17 cellular contexts compared by ENCODE assay signal in genomic region chr15:39585871-39586301, GRCh38. TPM values are rescaled to one million over a fixed set of nuclear protein-coding genes. Genes with fewer than 3 reads are reported as not detected.
DNase-seq lines count a peak whose midpoint lies in the region; ATAC-seq and TF ChIP-seq lines count a peak whose summit lies in the region.
"Had no signal": no experiment of that assay in that cellular context is flagged by ENCODE, and none has a peak within 500 bp of the region (broad histone marks: within the 10 kb centered on the region; RNA-seq: fewer than 3 reads in every experiment).

No MANE protein-coding gene starts in this region.

- peaks cover 3% of the 10 kb centered on the region for H3K27me3 Mint-ChIP-seq in endodermal cell (ENCODE audit: insufficient read depth)

- H3K36me3 ChIP-seq in left ventricle myocardium inferior (peaks cover 78% of the 10 kb centered on the region), mucosa of rectum (ENCODE audit: control insufficient read depth in 2 of 2, insufficient read depth in 2 of 2, low read length in 2 of 2) (peaks cover 85 to 86% of the 10 kb centered on the region in 2 donors), uterus (peaks cover 0 to 5% of the 10 kb centered on the region in 2 donors), endodermal cell (ENCODE audit: control insufficient read depth, insufficient read depth, low read length) (peaks cover 79% of the 10 kb centered on the region), H7 (replicated peaks; ENCODE audit: control insufficient read depth, insufficient read depth, low read length) (peaks cover 57% of the 10 kb centered on the region)

- H3K9me3 ChIP-seq in left ventricle myocardium inferior (replicated peaks) (no peaks in the 10 kb centered on the region), right cardiac atrium (ENCODE audit: control insufficient read depth, low read length) (no peaks in the 10 kb centered on the region), mucosa of rectum (ENCODE audit: control insufficient read depth in 2 of 2, low read length in 2 of 2) (no peaks in the 10 kb centered on the region), uterus (no peaks in the 10 kb centered on the region), endodermal cell (ENCODE audit: control insufficient read depth, low read length) (no peaks in the 10 kb centered on the region)

- no peaks in the 10 kb centered on the region for H3K9me3 Mint-ChIP-seq in endodermal cell
- H3K9me3 Mint-ChIP-seq: activated T-helper 1 cell treated with anti-CD3 and anti-CD28 coated beads, Interleukin-12 subunit alpha, Interleukin-12 subunit beta, Interleukin-2, Interleukin-4 antibody, amounts not matched to agents 30 ng/mL and 10 ng/mL and 1 ng/mL, durations not matched to agents 14 hours and 24 hours and 36 hours; stimulated activated naive B cell treated with anti-CD40 and anti-IgM and Interleukin-4, amounts not matched to agents 10 μg/mL and 1 μg/mL and 100 μg/mL, for 72 hours had no signal

- DNase-seq in left ventricle myocardium inferior, result no peak
- DNase-seq in right cardiac atrium, result no peak
- DNase-seq in dermis blood vessel endothelial cell, result peak; percentile 46
- no peak for DNase-seq in uterus
- no peak for DNase-seq in endodermal cell
- DNase-seq in H7, result no peak
- no peak for DNase-seq in activated T-cell treated with anti-CD3 and anti-CD28 coated beads for 4 hours
- DNase-seq: 8988T; activated CD4-positive, alpha-beta T cell treated with anti-CD3 and anti-CD28 coated beads, Interleukin-2, amount 50 U/mL, for 1 hour; Calu3; Karpas-422; NCI-H2081; NCI-H774; stimulated activated naive B cell treated with anti-CD40 and anti-IgM and Interleukin-4, amounts not matched to agents 10 μg/mL and 1 μg/mL and 100 μg/mL, for 72 hours; T1000 had no signal

- ATAC-seq in right cardiac atrium, result no peak
- ATAC-seq: stimulated activated naive B cell treated with anti-CD40 and anti-IgM and Interleukin-4, amounts not matched to agents 10 μg/mL and 1 μg/mL and 100 μg/mL, for 72 hours had no signal

- no peak for TF ChIP-seq CTCF in left ventricle myocardium inferior (IDR thresholded peaks at IDR 0.05; ENCODE audit: borderline replicate concordance)
- no peak for TF ChIP-seq CTCF in uterus (IDR thresholded peaks at IDR 0.05)
- no peak for TF ChIP-seq CTCF in endodermal cell (conservative IDR thresholded peaks at IDR 0.05)

- H3K27me3 ChIP-seq in left ventricle myocardium inferior (ENCODE audit: low read depth), result no peaks in the 10 kb centered on the region
- no peaks in the 10 kb centered on the region for H3K27me3 ChIP-seq in right cardiac atrium (ENCODE audit: control insufficient read depth, insufficient read depth)
- no peaks in the 10 kb centered on the region for H3K27me3 ChIP-seq in mucosa of rectum (ENCODE audit: control insufficient read depth in 2 of 2, insufficient read depth in 2 of 2, low read length in 2 of 2)
- H3K27me3 ChIP-seq in uterus, result no peaks in the 10 kb centered on the region
- H3K27me3 ChIP-seq in endodermal cell (ENCODE audit: control insufficient read depth, insufficient read depth, low read length, poor library complexity, severe bottlenecking), result no peaks in the 10 kb centered on the region
- H3K27me3 ChIP-seq in H7 (ENCODE audit: control insufficient read depth, insufficient read depth, low read length), result no peaks in the 10 kb centered on the region

- H3K9ac ChIP-seq in mucosa of rectum (ENCODE audit: low read depth in 1 of 2, low read length in 2 of 2), result peak overlapping the region in 1 of 2 donors; percentile 21
- H3K9ac ChIP-seq in endodermal cell (ENCODE audit: extremely low read depth, low read length, poor library complexity, severe bottlenecking), result no peak overlapping the region

- H3K36me3 Mint-ChIP-seq in endodermal cell (ENCODE audit: low read depth), result peaks cover 26% of the 10 kb centered on the region
- H3K36me3 Mint-ChIP-seq: stimulated activated naive B cell treated with anti-CD40 and anti-IgM and Interleukin-4, amounts not matched to agents 10 μg/mL and 1 μg/mL and 100 μg/mL, for 72 hours had no signal

- WGBS in right cardiac atrium, result 74% methylated on average over 4 of the region's 4 CpGs
- 98 to 100% methylated on average over 4 of the region's 4 CpGs for WGBS in endodermal cell (ENCODE audit: insufficient coverage in 1 of 2, insufficient read length in 1 of 2), 2 experiments

- no peak overlapping the region for H3K4me3 Mint-ChIP-seq in endodermal cell
- H3K4me3 Mint-ChIP-seq: activated T-helper 1 cell treated with anti-CD3 and anti-CD28 coated beads, Interleukin-12 subunit alpha, Interleukin-12 subunit beta, Interleukin-2, Interleukin-4 antibody, amounts not matched to agents 30 ng/mL and 10 ng/mL and 1 ng/mL, durations not matched to agents 14 hours and 24 hours and 36 hours; stimulated activated naive B cell treated with anti-CD40 and anti-IgM and Interleukin-4, amounts not matched to agents 10 μg/mL and 1 μg/mL and 100 μg/mL, for 72 hours had no signal

- intact Hi-C loops in left ventricle myocardium inferior (cut with micrococcal nuclease), result loop anchor here (10.0 kb wide), 1 partner anchor 761 kb away; no protein-coding TSS in a partner anchor
- intact Hi-C loops in right cardiac atrium (cut with DNase I), result loop anchor here in 2 of 4 donors (10.0 kb wide), 3 partner anchors 169 to 881 kb away; no protein-coding TSS in a partner anchor
- intact Hi-C loops in uterus (cut with DNase I; ENCODE audit: low total_unique reads), result no loop called here

- H3K4me3 ChIP-seq in left ventricle myocardium inferior, result no peak overlapping the region
- H3K4me3 ChIP-seq in right cardiac atrium (ENCODE audit: low read length), result no peak overlapping the region
- H3K4me3 ChIP-seq in mucosa of rectum (ENCODE audit: low read length in 2 of 2), result peak overlapping the region; percentile 28 to 92
- peak overlapping the region in 1 of 2 donors; percentile 91 for H3K4me3 ChIP-seq in uterus
- no peak overlapping the region for H3K4me3 ChIP-seq in endodermal cell (ENCODE audit: low read length)
- no peak overlapping the region for H3K4me3 ChIP-seq in H7 (ENCODE audit: insufficient read depth, low read depth, low read length)

- H3K27ac Mint-ChIP-seq in endodermal cell, result no peak overlapping the region
- H3K27ac Mint-ChIP-seq: activated T-helper 1 cell treated with anti-CD3 and anti-CD28 coated beads, Interleukin-12 subunit alpha, Interleukin-12 subunit beta, Interleukin-2, Interleukin-4 antibody, amounts not matched to agents 30 ng/mL and 10 ng/mL and 1 ng/mL, durations not matched to agents 14 hours and 24 hours and 36 hours; stimulated activated naive B cell treated with anti-CD40 and anti-IgM and Interleukin-4, amounts not matched to agents 10 μg/mL and 1 μg/mL and 100 μg/mL, for 72 hours had no signal

- TF ChIP-seq POLR2A in uterus (IDR thresholded peaks at IDR 0.05), result no peak

- peaks cover 66% of the 10 kb centered on the region for H3K4me1 ChIP-seq in left ventricle myocardium inferior
- no peaks in the 10 kb centered on the region for H3K4me1 ChIP-seq in right cardiac atrium (ENCODE audit: control insufficient read depth, insufficient read depth, low read length)
- peaks cover 35 to 49% of the 10 kb centered on the region in 2 donors for H3K4me1 ChIP-seq in mucosa of rectum (ENCODE audit: control insufficient read depth in 2 of 2, insufficient read depth in 2 of 2, low read length in 2 of 2)
- peaks cover 0 to 12% of the 10 kb centered on the region in 2 donors for H3K4me1 ChIP-seq in uterus
- peaks cover 3% of the 10 kb centered on the region for H3K4me1 ChIP-seq in endodermal cell (ENCODE audit: control insufficient read depth, insufficient read depth, low read length)

- H3K27ac ChIP-seq in left ventricle myocardium inferior (replicated peaks) (peak overlapping the region; percentile 40), right cardiac atrium (ENCODE audit: low read length) (no peak overlapping the region), mucosa of rectum (ENCODE audit: low read depth in 2 of 2, low read length in 2 of 2) (peak overlapping the region; percentile 5 to 44), uterus (peak overlapping the region; percentile 16 to 98), endodermal cell (ENCODE audit: low read depth, low read length) (no peak overlapping the region)

- peaks cover 6% of the 10 kb centered on the region for H3K4me1 Mint-ChIP-seq in endodermal cell

RNA-seq across cellular contexts. Expression of gene THBS1, which starts 5.0 kb away (rescaled TPM):
- 47.4 TPM for total RNA-seq in left ventricle myocardium inferior
- total RNA-seq in right cardiac atrium, result 100 to 1,000 TPM in 1 of 4 donors, 10 to 100 TPM in 3; 31.3 to 462 (median 41.8) TPM
- polyA plus RNA-seq in right cardiac atrium, result 38.8 TPM
- 7,970 and 9,720 TPM in 2 replicates for total RNA-seq in dermis blood vessel endothelial cell
- 100 to 1,000 TPM; 119 to 341 (median 210) TPM for total RNA-seq in uterus
- total RNA-seq in endodermal cell, result 10 to 100 TPM; 13.9 to 16.5 TPM
- 27.0 TPM for polyA plus RNA-seq in endodermal cell (2013, experiment 1 of 2)
- polyA plus RNA-seq in endodermal cell (2013, experiment 2 of 2), result 28.3 TPM
- 9.9 and 10.1 TPM in 2 replicates for total RNA-seq in H7 (2014; rRNA removed; shearing (Covaris generic))

Comparison
In these comparisons a context has a peak if more than half of its experiments do, and no peak if none do; other contexts are left out.
1. H3K27ac ChIP-seq: peak in left ventricle myocardium inferior (single experiment), mucosa of rectum (2 of 2) and uterus (2 of 2); none in right cardiac atrium (single experiment) and endodermal cell (single experiment).
2. H3K4me3 ChIP-seq: peak in mucosa of rectum (2 of 2); none in left ventricle myocardium inferior (single experiment), right cardiac atrium (single experiment), endodermal cell (single experiment) and H7 (single experiment).
3. RNA of gene THBS1, which starts 5.0 kb away (total RNA-seq): 7,970 to 9,720 TPM in dermis blood vessel endothelial cell; 119 to 341 TPM in uterus, 47.4 TPM in left ventricle myocardium inferior (single experiment), 31.3 to 462 TPM in right cardiac atrium, 13.9 to 16.5 TPM in endodermal cell and 9.9 to 10.1 TPM in H7; every median in the first group is over 10 times any median in the second.